Comparison of ENCODE assay signal across 21 cellular contexts in the genomic region with DNA sequence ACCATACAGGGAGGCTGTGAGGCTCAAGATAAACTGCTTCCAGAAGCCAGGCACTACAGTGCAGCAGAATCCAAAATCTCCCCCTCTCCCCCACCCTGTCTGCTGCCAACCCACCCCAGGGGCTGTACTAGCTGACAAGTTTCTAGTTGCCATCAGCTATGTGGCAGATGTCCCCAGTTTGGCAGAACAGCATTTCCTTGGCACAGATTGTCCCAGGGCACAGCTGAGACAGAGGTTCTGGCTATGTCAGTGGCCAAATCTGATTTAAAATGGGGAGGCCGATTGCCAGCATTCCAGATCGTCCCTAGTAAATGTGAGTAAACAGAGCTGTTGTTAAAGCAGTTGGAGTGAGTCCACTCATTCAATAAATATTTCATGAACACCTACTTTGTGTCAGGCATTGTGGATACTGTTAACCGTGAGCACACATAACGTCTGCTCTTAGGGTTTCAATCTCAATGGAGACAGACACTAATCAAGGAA. TPM values are rescaled to one million over a fixed set of nuclear protein-coding genes. Genes with fewer than 3 reads are reported as not detected.
DNase-seq lines count a peak whose midpoint lies in the region; ATAC-seq and TF ChIP-seq lines count a peak whose summit lies in the region.
"Had no signal": no experiment of that assay in that cellular context is flagged by ENCODE, and none has a peak within 500 bp of the region (broad histone marks: within the 10 kb centered on the region; RNA-seq: fewer than 3 reads in every experiment).

No MANE protein-coding gene starts in this region.

- in situ Hi-C loops in GM23248 (cut with MboI) = no loop called here

- H3K27ac Mint-ChIP-seq in neural progenitor cell = peak overlapping the region; percentile 34

- H3K36me3 ChIP-seq in GM23248 (ENCODE audit: low read depth) = no peaks in the 10 kb centered on the region
- H3K36me3 ChIP-seq in MG63 = no peaks in the 10 kb centered on the region
- no peaks in the 10 kb centered on the region for H3K36me3 ChIP-seq in neural progenitor cell

- no peak overlapping the region for H3K27ac ChIP-seq in GM23248
- no peak overlapping the region for H3K27ac ChIP-seq in neural progenitor cell
- H3K27ac ChIP-seq: KMS-11 had no signal

- peaks cover 6% of the 10 kb centered on the region for H3K4me1 ChIP-seq in GM23248 (ENCODE audit: insufficient read depth)
- peaks cover 16% of the 10 kb centered on the region for H3K4me1 ChIP-seq in neural progenitor cell

- H3K36me3 Mint-ChIP-seq in neural progenitor cell = no peaks in the 10 kb centered on the region

- H3K27me3 Mint-ChIP-seq in neural progenitor cell (ENCODE audit: insufficient read depth, low read depth) = peaks cover 14% of the 10 kb centered on the region

- H3K79me2 ChIP-seq in GM23248 (ENCODE audit: insufficient read depth) = no peaks in the 10 kb centered on the region
- H3K79me2 ChIP-seq in neural progenitor cell (ENCODE audit: low read depth) = no peaks in the 10 kb centered on the region

- H3K27me3 ChIP-seq in GM23248 (replicated peaks; ENCODE audit: insufficient read depth) (no peaks in the 10 kb centered on the region; the same call in 1 of the 2 replicates), MG63 (no peaks in the 10 kb centered on the region), neural progenitor cell (no peaks in the 10 kb centered on the region)

- DNase-seq in GM23248 (peak; percentile 27), MG63 (peak; percentile 26), globus pallidus (ENCODE audit: low spot score) (peak; percentile 16), neural progenitor cell (ENCODE audit: low spot score) (no peak), NCI-H1417 treated with DMSO at 0.1 percent for 48 hours (lab: John Stamatoyannopoulos, UW) (no peak), activated gamma-delta T cell (lab: John Stamatoyannopoulos, UW) (no peak)
- DNase-seq: AML-193; COR-L47; EL; GOT3; NCI-H1092; NCI-H2107; NCI-H345; NK-92 treated with Interleukin-12 subunit alpha and Interleukin-12 subunit beta, amount 100 ng/mL, for 24 hours; RPMI8226; SW 1271 had no signal

- no peak for TF ChIP-seq CTCF in neural progenitor cell (IDR thresholded peaks at IDR 0.05)

- H3K9me3 Mint-ChIP-seq in neural progenitor cell = peaks cover 4% of the 10 kb centered on the region

- no peaks in the 10 kb centered on the region for H3K9me3 ChIP-seq in GM23248 (ENCODE audit: low read depth)
- no peaks in the 10 kb centered on the region for H3K9me3 ChIP-seq in MG63
- H3K9me3 ChIP-seq in neural progenitor cell (ENCODE audit: low read depth) = no peaks in the 10 kb centered on the region

- H3K9ac ChIP-seq in GM23248 (no peak overlapping the region), neural progenitor cell (no peak overlapping the region)
- H3K9ac ChIP-seq: KMS-11 had no signal

- no peak overlapping the region for H3K4me3 ChIP-seq in GM23248
- no peak overlapping the region for H3K4me3 ChIP-seq in MG63
- H3K4me3 ChIP-seq in neural progenitor cell = no peak overlapping the region

- H3K4me3 Mint-ChIP-seq in neural progenitor cell = no peak overlapping the region

- 27 to 33% methylated on average over 4 of the region's 4 CpGs for WGBS in GM23248 (ENCODE audit: low coverage in 1 of 2, low lambda C conversion rate in 2 of 2, missing lambda C conversion rate in 2 of 2), 2 experiments

- ATAC-seq in GM21423 (IDR thresholded peaks at IDR 0.05; ENCODE audit: unreplicated experiment) (no peak), HG02588 (IDR thresholded peaks at IDR 0.05; ENCODE audit: unreplicated experiment) (no peak)

- no peak overlapping the region for H2AFZ ChIP-seq in GM23248
- no peak overlapping the region for H2AFZ ChIP-seq in neural progenitor cell (replicated peaks)

- H3K4me1 Mint-ChIP-seq in neural progenitor cell = peaks cover 78% of the 10 kb centered on the region

- H3F3A ChIP-seq in GM23248 (ENCODE audit: insufficient read depth) (0 out of 2 replicates have a peak, but pooled peaks cover 4% of the 10 kb centered on the region), neural progenitor cell (ENCODE audit: low read depth) (peaks cover 11% of the 10 kb centered on the region)

- H3K4me2 ChIP-seq in GM23248 (ENCODE audit: unreplicated experiment) (no peak overlapping the region), neural progenitor cell (no peak overlapping the region)
- H3K4me2 ChIP-seq: KMS-11 had no signal

- H4K20me1 ChIP-seq in GM23248 (ENCODE audit: insufficient read depth) = no peaks in the 10 kb centered on the region
- peaks cover 4% of the 10 kb centered on the region for H4K20me1 ChIP-seq in neural progenitor cell (ENCODE audit: low read depth)

- H3K9me2 ChIP-seq in GM23248 (ENCODE audit: insufficient read depth) = no peaks in the 10 kb centered on the region

RNA-seq across cellular contexts. Expression of a gene that starts 28.0 kb away (rescaled TPM):
- 8.4 and 13.0 TPM in 2 replicates for total RNA-seq in GM23248 (2014; rRNA removed; shearing (Covaris generic))
- polyA plus RNA-seq in GM23248 (2016; fragmentation: Nextera tagmentation; extraction: Ambion mirVana) = 21.9 and 22.1 TPM in 2 replicates
- 3.0 and 10.7 TPM in 2 replicates for total RNA-seq in MG63 (2014; rRNA removed; shearing (Covaris generic); ENCODE audit: low replicate concordance)
- 13.0 and 15.6 TPM in 2 replicates for total RNA-seq in neural progenitor cell (ENCODE audit: low replicate concordance)

RNA-seq across cellular contexts. Expression of a gene that starts 51.3 kb away (rescaled TPM):
- not detected in 2 replicates for total RNA-seq in GM23248 (2014; rRNA removed; shearing (Covaris generic))
- not detected in 2 replicates for polyA plus RNA-seq in GM23248 (2016; fragmentation: Nextera tagmentation; extraction: Ambion mirVana)
- 0.03 TPM in 1 of 2 replicates, not detected in the other for total RNA-seq in MG63 (2014; rRNA removed; shearing (Covaris generic); ENCODE audit: low replicate concordance)
- not detected in 2 replicates for total RNA-seq in neural progenitor cell (ENCODE audit: low replicate concordance)
- total RNA-seq: MCF 10A, SK-MEL-5 had no signal

Comparison
In these comparisons a context has a peak if more than half of its experiments do, and no peak if none do; other contexts are left out.
1. DNase-seq: peak in GM23248 (single experiment), MG63 (single experiment) and globus pallidus (single experiment); none in neural progenitor cell (single experiment), NCI-H1417 treated with DMSO at 0.1 percent for 48 hours (single experiment) and activated gamma-delta T cell (single experiment).